In genomic region chr11:16286095-16286494, GRCh38 we compare ENCODE assay signal across 27 cellular contexts.
DNase-seq lines count a peak whose midpoint lies in the region; ATAC-seq, FAIRE-seq and TF ChIP-seq lines count a peak whose summit lies in the region.
"Had no signal": no experiment of that assay in that cellular context is flagged by ENCODE, and none has a peak within 500 bp of the region (broad histone marks: within the 10 kb centered on the region; RNA-seq: fewer than 3 reads in every experiment).

No MANE protein-coding gene starts in this region.

- WGBS in IMR-90 (ENCODE audit: extremely low coverage in 2 of 2, insufficient read length in 1 of 2), 2 experiments: no CpG with 5 or more reads among the region's 3 CpGs

- CTCF ChIA-PET in IMR-90 (lab: Yijun Ruan, JAX): no interaction called here

- no peak for FAIRE-seq in bronchial epithelial cell (lab: Jason Lieb, UNC)
- FAIRE-seq: A204.1, GM12878, GM12892, GM18507 had no signal

- H2AFZ ChIP-seq in IMR-90 (replicated peaks; ENCODE audit: low read length, poor library complexity): no peak overlapping the region

- H3K27me3 ChIP-seq in IMR-90 (ENCODE audit: control insufficient read depth, insufficient read depth, low read length) (no peaks in the 10 kb centered on the region), bronchial epithelial cell (ENCODE audit: control insufficient read depth, insufficient read depth, low read length) (no peaks in the 10 kb centered on the region), foreskin keratinocyte (no peaks in the 10 kb centered on the region)
- H3K27me3 ChIP-seq: BE2C, BLaER1 had no signal

- no peak for TF ChIP-seq POLR2A in IMR-90 (IDR thresholded peaks at IDR 0.05; ENCODE audit: low read depth, low read length)

- no peaks in the 10 kb centered on the region for H3K9me3 ChIP-seq in IMR-90 (ENCODE audit: control insufficient read depth, insufficient read depth, low read length)
- H3K9me3 ChIP-seq: BE2C, BLaER1 had no signal

- H3K4me1 ChIP-seq in IMR-90 (ENCODE audit: control insufficient read depth, insufficient read depth, low read length) (no peaks in the 10 kb centered on the region), foreskin keratinocyte (peaks cover 2% of the 10 kb centered on the region)
- H3K4me1 ChIP-seq: BE2C, BLaER1 had no signal

- no peak overlapping the region for H3K27ac ChIP-seq in IMR-90 (ENCODE audit: insufficient read depth, low read length)
- no peak overlapping the region for H3K27ac ChIP-seq in foreskin keratinocyte
- H3K27ac ChIP-seq: 22Rv1, BLaER1 had no signal

- H3K36me3 ChIP-seq in IMR-90 (ENCODE audit: control insufficient read depth, insufficient read depth, low read length) (no peaks in the 10 kb centered on the region), bronchial epithelial cell (ENCODE audit: control insufficient read depth, insufficient read depth, low read length) (no peaks in the 10 kb centered on the region)
- H3K36me3 ChIP-seq: BE2C, BLaER1 had no signal

- no peak overlapping the region for H3K4me2 ChIP-seq in IMR-90 (ENCODE audit: low read depth, low read length)
- H3K4me2 ChIP-seq: BLaER1 had no signal

- no peak overlapping the region for H3K56ac ChIP-seq in IMR-90 (ENCODE audit: extremely low read depth, insufficient read depth, low read length)

- no peak overlapping the region for H3K4me3 ChIP-seq in IMR-90 (ENCODE audit: insufficient read depth, low read depth, low read length)
- H3K4me3 ChIP-seq in bronchial epithelial cell (ENCODE audit: low read depth, low read length): no peak overlapping the region
- H3K4me3 ChIP-seq: BLaER1, GM12878 had no signal

- H2BK15ac ChIP-seq in IMR-90 (ENCODE audit: low read depth, low read length): no peak overlapping the region

- no peak overlapping the region for H4K5ac ChIP-seq in IMR-90 (ENCODE audit: low read depth, low read length)

- no peak overlapping the region for H3K23ac ChIP-seq in IMR-90 (ENCODE audit: low read depth, low read length)

- no peak overlapping the region for H2BK5ac ChIP-seq in IMR-90 (ENCODE audit: low read depth, low read length, poor library complexity, severe bottlenecking)

- H2BK20ac ChIP-seq in IMR-90 (ENCODE audit: low read depth, low read length): no peak overlapping the region

- in situ Hi-C loops in IMR-90 (cut with MboI; ENCODE audit: low sequenced_read_pairs): no loop called here

- BruUV-seq in IMR-90 (replicated peaks; lab: Mats Ljungman, UMichigan): no TSS peak

- no peak for TF ChIP-seq RAD21 in IMR-90 (IDR thresholded peaks at IDR 0.05; ENCODE audit: low read length)

- H3K9ac ChIP-seq in IMR-90 (ENCODE audit: low read depth, low read length): no peak overlapping the region
- H3K9ac ChIP-seq: BLaER1 had no signal

- H4K91ac ChIP-seq in IMR-90 (ENCODE audit: insufficient read depth, low read depth, low read length): no peak overlapping the region

- H3K18ac ChIP-seq in IMR-90 (ENCODE audit: low read depth, low read length): no peak overlapping the region

- no peak overlapping the region for H3K14ac ChIP-seq in IMR-90 (replicated peaks; ENCODE audit: low read depth, low read length)

- no peak overlapping the region for H2BK120ac ChIP-seq in IMR-90 (ENCODE audit: low read depth, low read length)

- no peak overlapping the region for H2AK5ac ChIP-seq in IMR-90 (ENCODE audit: low read depth, low read length)

- no peaks in the 10 kb centered on the region for H4K20me1 ChIP-seq in IMR-90 (ENCODE audit: insufficient read depth, low read length)
- H4K20me1 ChIP-seq: BLaER1 had no signal

- TF ChIP-seq CTCF in IMR-90 (conservative IDR thresholded peaks at IDR 0.05; ENCODE audit: low read depth, low read length) (no peak), bronchial epithelial cell (IDR thresholded peaks at IDR 0.05; ENCODE audit: insufficient read depth, low read length, severe bottlenecking) (no peak), foreskin keratinocyte (conservative IDR thresholded peaks at IDR 0.05) (no peak)

- intact Hi-C loops in IMR-90 (cut with micrococcal nuclease): no loop called here

- no peaks in the 10 kb centered on the region for H3K9me1 ChIP-seq in IMR-90 (ENCODE audit: insufficient read depth, low read length)

- no peak overlapping the region for H2AK9ac ChIP-seq in IMR-90 (replicated peaks; ENCODE audit: low read depth, low read length, poor library complexity)

- POLR2A ChIA-PET in IMR-90 (lab: Charles Lee; ENCODE audit: unreplicated experiment): no interaction called here

- dilution Hi-C loops in IMR-90 (cut with HindIII; ENCODE audit: low sequenced_read_pairs, unreplicated experiment): no loop called here

- ATAC-seq in IMR-90 (ENCODE audit: low read depth) (no peak), foreskin keratinocyte (peak; percentile 63), GM21381 (IDR thresholded peaks at IDR 0.05; ENCODE audit: unreplicated experiment) (no peak)
- ATAC-seq: GM12878 had no signal

- H4K8ac ChIP-seq in IMR-90 (ENCODE audit: low read depth in 2 of 2, low read length in 2 of 2): no peak overlapping the region

- H3K4ac ChIP-seq in IMR-90 (ENCODE audit: low read depth, low read length): no peak overlapping the region

- H3K79me1 ChIP-seq in IMR-90 (ENCODE audit: low read depth in 1 of 2, low read length in 2 of 2): no peaks in the 10 kb centered on the region

- DNase-seq in EH (ENCODE audit: low read depth): peak; percentile 6
- DNase-seq in IMR-90: peak; percentile 23
- peak; percentile 17 for DNase-seq in bronchial epithelial cell (ENCODE audit: low read depth)
- peak in 1 of 2 donors; percentile 43 for DNase-seq in foreskin keratinocyte
- no peak for DNase-seq in A172 (ENCODE audit: low spot score)
- DNase-seq in NAMALWA (ENCODE audit: low spot score): no peak
- no peak for DNase-seq in superior temporal gyrus (ENCODE audit: extremely low spot score)
- DNase-seq: ACHN; BE2C; C1 segment of cervical spinal cord; CD4-positive, alpha-beta memory T cell; CD4-positive, CD25-positive, alpha-beta regulatory T cell; CD8-positive, alpha-beta memory T cell; COR-L47; DMS 273 treated with DMSO at 0.1 percent for 48 hours; DMS153; DMS53; DMS79; DND-41; GDM1 had no signal

TF ChIP-seq in IMR-90, 13 proteins besides CTCF, POLR2A, EP300 and RAD21:
- TF ChIP-seq USF2 (IDR thresholded peaks at IDR 0.05; ENCODE audit: low read depth, low read length) (no peak), RFX5 (IDR thresholded peaks at IDR 0.05; ENCODE audit: low read depth, low read length) (0 out of 2 replicates have a peak, but pooled peaks have one; percentile 34)

Comparison
In these comparisons a context has a peak if more than half of its experiments do, and no peak if none do; other contexts are left out.
1. DNase-seq: peak in EH (single experiment), IMR-90 (single experiment) and bronchial epithelial cell (single experiment); none in A172 (single experiment), NAMALWA (single experiment) and superior temporal gyrus (single experiment).